Comparison of ENCODE assay signal across 8 cellular contexts in the genomic region with DNA sequence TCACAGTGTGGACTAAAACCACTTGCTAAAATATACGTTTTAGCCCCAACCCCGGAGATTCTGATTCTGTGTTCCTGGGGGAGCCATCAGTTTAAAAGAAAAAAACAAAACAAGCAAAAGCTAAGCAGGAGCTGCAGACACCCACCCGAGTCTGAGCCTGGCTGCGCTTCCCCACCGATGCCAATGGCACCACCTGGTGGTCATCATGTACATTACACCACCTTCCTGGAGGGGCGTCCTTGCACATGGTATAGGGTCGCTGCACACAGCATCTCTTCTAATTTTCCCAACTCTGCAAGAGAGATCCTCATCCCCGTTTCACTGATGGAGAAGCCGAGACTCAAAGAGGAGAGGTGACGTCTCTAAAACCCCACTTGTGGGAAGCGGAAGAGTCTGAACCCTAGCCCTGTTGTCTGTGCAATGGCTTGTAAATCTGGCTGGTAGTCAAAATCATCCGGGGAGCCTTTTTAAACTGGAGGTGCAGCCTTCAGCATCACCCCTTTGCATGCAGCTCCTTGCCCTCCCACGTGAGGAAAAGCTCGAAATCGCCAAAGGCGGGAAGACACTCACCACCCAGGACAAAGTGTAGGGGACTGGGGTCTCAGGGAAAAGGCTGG. TPM values are rescaled to one million over a fixed set of nuclear protein-coding genes. Genes with fewer than 3 reads are reported as not detected.
DNase-seq lines count a peak whose midpoint lies in the region; ATAC-seq and TF ChIP-seq lines count a peak whose summit lies in the region.

No MANE protein-coding gene starts in this region.

- H3K27ac ChIP-seq in HL-60 (replicated peaks) (no peak overlapping the region), heart left ventricle (no peak overlapping the region), prostate gland (no peak overlapping the region), vagina (no peak overlapping the region)

- peaks cover 5% of the 10 kb centered on the region for H3K27me3 Mint-ChIP-seq in activated naive CD8-positive, alpha-beta T cell treated with anti-CD3 and anti-CD28 coated beads, Interleukin-2, amount 50 U/mL, for 24 hours

- no peaks in the 10 kb centered on the region for H3K4me1 Mint-ChIP-seq in activated naive CD8-positive, alpha-beta T cell treated with anti-CD3 and anti-CD28 coated beads, Interleukin-2, amount 50 U/mL, for 24 hours

- H3K36me3 Mint-ChIP-seq in activated naive CD8-positive, alpha-beta T cell treated with anti-CD3 and anti-CD28 coated beads, Interleukin-2, amount 50 U/mL, for 24 hours (ENCODE audit: low read depth), result no peaks in the 10 kb centered on the region

- H3K4me3 Mint-ChIP-seq in activated naive CD8-positive, alpha-beta T cell treated with anti-CD3 and anti-CD28 coated beads, Interleukin-2, amount 50 U/mL, for 24 hours, result no peak overlapping the region

- 25 to 30% (median 26%) methylated on average over 16 of the region's 16 CpGs for WGBS in heart left ventricle, 4 donors
- 25% methylated on average over 16 of the region's 16 CpGs for WGBS in prostate gland

- H3K27ac Mint-ChIP-seq in activated naive CD8-positive, alpha-beta T cell treated with anti-CD3 and anti-CD28 coated beads, Interleukin-2, amount 50 U/mL, for 24 hours, result no peak overlapping the region

- H3K9me3 Mint-ChIP-seq in activated naive CD8-positive, alpha-beta T cell treated with anti-CD3 and anti-CD28 coated beads, Interleukin-2, amount 50 U/mL, for 24 hours, result no peaks in the 10 kb centered on the region

- H3K27me3 ChIP-seq in HL-60 (ENCODE audit: insufficient read depth, poor library complexity, severe bottlenecking) (no peaks in the 10 kb centered on the region), heart left ventricle (peaks cover 0 to 5% (median 0%) of the 10 kb centered on the region in 9 donors), prostate gland (replicated peaks; ENCODE audit: insufficient read depth) (no peaks in the 10 kb centered on the region), vagina (no peaks in the 10 kb centered on the region)

- intact Hi-C loops in heart left ventricle (cut with DNase I) (loop anchor here (1.0 to 10.0 kb wide), 7 partner anchors 176 to 346 kb away; partner anchors contain the start of gene MAPK9 (in 6 of the 10)), prostate gland (cut with DNase I) (loop anchor here (2.0 kb wide), 1 partner anchor 178 kb away; the partner anchor contains the start of gene MAPK9), vagina (cut with DNase I) (loop anchor here (5.0 kb wide), 1 partner anchor 179 kb away; the partner anchor contains the start of gene MAPK9)

- peak; percentile 70 for TF ChIP-seq CTCF in HL-60 (IDR thresholded peaks at IDR 0.05; ENCODE audit: insufficient read depth, low read length)
- peak; percentile 82 to 95 (median 93) for TF ChIP-seq CTCF in heart left ventricle (IDR thresholded peaks at IDR 0.05)
- TF ChIP-seq CTCF in prostate gland (IDR thresholded peaks at IDR 0.05), result peak; percentile 77 to 88 (median 83)
- peak; percentile 72 to 84 (median 78) for TF ChIP-seq CTCF in vagina (IDR thresholded peaks at IDR 0.05)

- peaks cover 0 to 12% (median 0%) of the 10 kb centered on the region in 12 donors for H3K4me1 ChIP-seq in heart left ventricle
- no peaks in the 10 kb centered on the region for H3K4me1 ChIP-seq in prostate gland (replicated peaks)
- no peaks in the 10 kb centered on the region for H3K4me1 ChIP-seq in vagina

- no peak for ATAC-seq in activated naive CD8-positive, alpha-beta T cell treated with anti-CD3 and anti-CD28 coated beads, Interleukin-2, amount 50 U/mL, for 24 hours
- ATAC-seq in heart left ventricle, result peak; percentile 52 to 81 (median 78)

- H3K9me3 ChIP-seq in heart left ventricle (no peaks in the 10 kb centered on the region), prostate gland (no peaks in the 10 kb centered on the region), vagina (no peaks in the 10 kb centered on the region)

- DNase-seq in NCI-H1105 treated with DMSO at 0.1 percent for 48 hours (lab: John Stamatoyannopoulos, UW) (peak; percentile 17), NCI-H1105 (lab: John Stamatoyannopoulos, UW) (no peak), HL-60 (ENCODE audit: low read depth in 1 of 2, low spot score in 1 of 2) (peak; percentile 13 to 30), SK-N-DZ (ENCODE audit: low spot score) (peak; percentile 69), heart left ventricle (peak in 3 of 5 donors; percentile 46 to 58 (median 48)), prostate gland (ENCODE audit: low spot score) (peak; percentile 33), vagina (ENCODE audit: extremely low spot score in 2 of 2) (no peak)
- peak; percentile 66 for DNase-seq in activated naive CD8-positive, alpha-beta T cell treated with anti-CD3 and anti-CD28 coated beads, Interleukin-2, amount 50 U/mL, for 24 hours

- no peak overlapping the region for H3K4me3 ChIP-seq in HL-60 (replicated peaks; ENCODE audit: insufficient read depth, low read length)
- no peak overlapping the region for H3K4me3 ChIP-seq in heart left ventricle
- no peak overlapping the region for H3K4me3 ChIP-seq in prostate gland
- no peak overlapping the region for H3K4me3 ChIP-seq in vagina

- H3K36me3 ChIP-seq in heart left ventricle, result no peaks in the 10 kb centered on the region
- no peaks in the 10 kb centered on the region for H3K36me3 ChIP-seq in prostate gland
- H3K36me3 ChIP-seq in vagina, result no peaks in the 10 kb centered on the region

- no peak for TF ChIP-seq POLR2A in heart left ventricle (IDR thresholded peaks at IDR 0.05)
- no peak for TF ChIP-seq POLR2A in prostate gland (IDR thresholded peaks at IDR 0.05)
- no peak for TF ChIP-seq POLR2A in vagina (IDR thresholded peaks at IDR 0.05)

RNA-seq across cellular contexts. Expression of gene CNOT6, which starts 23.1 kb away (rescaled TPM):
- 19.8 and 20.7 TPM in 2 replicates for polyA plus RNA-seq in SK-N-DZ (2014; cell fraction: cytosol; rRNA removed)
- 17.0 and 26.8 TPM in 2 replicates for polyA plus RNA-seq in SK-N-DZ (2014; cell fraction: nucleus; rRNA removed)
- total RNA-seq in heart left ventricle (10 to 100 TPM in 7 of 9 donors, 1 to 10 TPM in 2; 8.1 to 18.8 (median 13.0) TPM), prostate gland (10 to 100 TPM; 18.4 to 20.1 TPM), vagina (21.4 TPM)
- polyA plus RNA-seq in heart left ventricle, result 10 to 100 TPM in 1 of 2 donors, 1 to 10 TPM in 1; 3.1 to 12.3 TPM

Comparison
In these comparisons a context has a peak if more than half of its experiments do, and no peak if none do; other contexts are left out.
1. DNase-seq: peak in NCI-H1105 treated with DMSO at 0.1 percent for 48 hours (single experiment), HL-60 (2 of 2), SK-N-DZ (single experiment), activated naive CD8-positive, alpha-beta T cell treated with anti-CD3 and anti-CD28 coated beads, Interleukin-2, amount 50 U/mL, for 24 hours (single experiment), heart left ventricle (3 of 5) and prostate gland (single experiment); none in NCI-H1105 (single experiment) and vagina (0 of 2).
2. Peak in every context shown above with its lines, with median percentiles within 50 percentile points of each other: CTCF ChIP-seq.